In the genomic region with DNA sequence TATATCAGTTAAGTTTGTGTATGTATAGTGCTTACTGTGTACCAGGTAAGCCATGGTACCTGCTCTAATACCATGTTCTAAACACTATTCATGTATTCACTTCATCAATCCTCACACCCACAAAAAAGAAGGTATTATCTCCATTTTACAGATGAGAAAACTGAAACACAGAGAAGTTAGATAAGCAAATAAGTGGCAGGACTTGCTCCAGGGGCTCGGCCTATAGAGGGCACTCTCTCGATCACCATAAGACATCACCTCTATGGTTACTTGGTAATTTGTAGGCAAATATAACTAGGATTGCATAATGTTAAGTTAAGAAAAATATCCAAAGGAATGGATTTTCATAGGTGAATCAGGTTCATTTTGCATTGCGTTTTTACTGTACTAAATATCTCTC, we compare ENCODE assay signal across 14 cellular contexts.
DNase-seq lines count a peak whose midpoint lies in the region; ATAC-seq and TF ChIP-seq lines count a peak whose summit lies in the region.
"Had no signal": no experiment of that assay in that cellular context is flagged by ENCODE, and none has a peak within 500 bp of the region (broad histone marks: within the 10 kb centered on the region; RNA-seq: fewer than 3 reads in every experiment).

No MANE protein-coding gene starts in this region.

- H3K27ac ChIP-seq in DND-41 (ENCODE audit: low read length) (no peak overlapping the region), GM23338 (ENCODE audit: low read depth) (no peak overlapping the region), OCI-LY3 (ENCODE audit: low read length) (no peak overlapping the region), WERI-Rb-1 (no peak overlapping the region)
- H3K27ac ChIP-seq: left ventricle myocardium inferior had no signal

- no peaks in the 10 kb centered on the region for H4K20me1 ChIP-seq in DND-41 (ENCODE audit: insufficient read depth, low read length)
- no peaks in the 10 kb centered on the region for H4K20me1 ChIP-seq in GM23338 (replicated peaks; ENCODE audit: insufficient read depth)
- no peaks in the 10 kb centered on the region for H4K20me1 ChIP-seq in OCI-LY3 (ENCODE audit: insufficient read depth, low read length)

- no peak overlapping the region for H3K4me3 ChIP-seq in DND-41 (ENCODE audit: low read depth in 1 of 2, low read length in 2 of 2)
- H3K4me3 ChIP-seq in GM23338 = no peak overlapping the region
- H3K4me3 ChIP-seq in OCI-LY3 (ENCODE audit: low read length) = no peak overlapping the region
- H3K4me3 ChIP-seq in epithelial cell of esophagus (ENCODE audit: low read length) = no peak overlapping the region
- no peak overlapping the region for H3K4me3 ChIP-seq in WERI-Rb-1 (ENCODE audit: low read depth, low read length)
- H3K4me3 ChIP-seq: left ventricle myocardium inferior had no signal

- ATAC-seq in DND-41 (ENCODE audit: insufficient read depth, low read depth) = no peak
- ATAC-seq in GM23338 = no peak
- ATAC-seq in HG02970 (IDR thresholded peaks at IDR 0.05; ENCODE audit: low FRiP score, unreplicated experiment) = no peak
- ATAC-seq in GM18517 (IDR thresholded peaks at IDR 0.05; ENCODE audit: unreplicated experiment) = no peak

- DNase-seq in DND-41 (no peak), GM23338 (ENCODE audit: low spot score) (peak; percentile 25), epithelial cell of esophagus (ENCODE audit: low read depth) (peak; percentile 21), WERI-Rb-1 (no peak), glutamatergic neuron (no peak)
- DNase-seq: activated CD4-positive, alpha-beta T cell treated with anti-CD3 and anti-CD28 coated beads for 4 hours; amygdala; left ventricle myocardium inferior; NCI-H187; NCI-H524; substantia nigra had no signal

- H3K36me3 ChIP-seq in DND-41 (ENCODE audit: insufficient read depth, low read length) (no peaks in the 10 kb centered on the region), GM23338 (ENCODE audit: insufficient read depth) (no peaks in the 10 kb centered on the region), OCI-LY3 (replicated peaks; ENCODE audit: low read depth, low read length) (no peaks in the 10 kb centered on the region), WERI-Rb-1 (no peaks in the 10 kb centered on the region)
- H3K36me3 ChIP-seq: left ventricle myocardium inferior had no signal

- H3K9me2 ChIP-seq in GM23338 (ENCODE audit: insufficient read depth) = peaks cover 4% of the 10 kb centered on the region; the same call in 1 of the 2 replicates

- H3K79me2 ChIP-seq in DND-41 (ENCODE audit: insufficient read depth, low read length) (no peaks in the 10 kb centered on the region), GM23338 (replicated peaks; ENCODE audit: insufficient read depth) (no peaks in the 10 kb centered on the region), OCI-LY3 (ENCODE audit: low read length) (no peaks in the 10 kb centered on the region)

- no peak overlapping the region for H3K4me2 ChIP-seq in DND-41 (ENCODE audit: insufficient read depth, low read length)
- no peak overlapping the region for H3K4me2 ChIP-seq in GM23338
- H3K4me2 ChIP-seq in OCI-LY3 (ENCODE audit: low read length) = no peak overlapping the region

- peaks cover 5% of the 10 kb centered on the region for H3K4me1 Mint-ChIP-seq in GM23338
- no peaks in the 10 kb centered on the region for H3K4me1 Mint-ChIP-seq in glutamatergic neuron (ENCODE audit: low read depth, unreplicated experiment)

- H3K27me3 Mint-ChIP-seq in GM23338 (ENCODE audit: insufficient read depth, low read depth, poor library complexity) (peaks cover 1% of the 10 kb centered on the region), glutamatergic neuron (ENCODE audit: unreplicated experiment) (no peaks in the 10 kb centered on the region)

- no peaks in the 10 kb centered on the region for H3K4me1 ChIP-seq in DND-41 (ENCODE audit: insufficient read depth, low read length)
- H3K4me1 ChIP-seq in GM23338 (ENCODE audit: insufficient read depth) = peaks cover 4% of the 10 kb centered on the region; the same call in 1 of the 2 replicates
- no peaks in the 10 kb centered on the region for H3K4me1 ChIP-seq in OCI-LY3 (ENCODE audit: low read length)
- H3K4me1 ChIP-seq: left ventricle myocardium inferior had no signal

- H3K4me3 Mint-ChIP-seq in GM23338 (no peak overlapping the region), glutamatergic neuron (ENCODE audit: unreplicated experiment) (no peak overlapping the region)

- H3K9me3 Mint-ChIP-seq in GM23338 = no peaks in the 10 kb centered on the region
- H3K9me3 Mint-ChIP-seq in glutamatergic neuron (ENCODE audit: unreplicated experiment) = no peaks in the 10 kb centered on the region

- TF ChIP-seq CTCF in DND-41 (IDR thresholded peaks at IDR 0.05; ENCODE audit: borderline replicate concordance, extremely low read depth, low read length, poor library complexity, severe bottlenecking) = peak; percentile 29
- peak; percentile 61 to 67 for TF ChIP-seq CTCF in GM23338 (conservative IDR thresholded peaks at IDR 0.05; ENCODE audit: low read depth in 2 of 2)
- TF ChIP-seq CTCF in OCI-LY3 (IDR thresholded peaks at IDR 0.05; ENCODE audit: low read depth, low read length) = peak; percentile 46
- TF ChIP-seq CTCF in epithelial cell of esophagus (IDR thresholded peaks at IDR 0.05; ENCODE audit: insufficient read depth, low read depth, low read length, missing control alignments) = peak; percentile 16
- no peak for TF ChIP-seq CTCF in WERI-Rb-1 (IDR thresholded peaks at IDR 0.05; ENCODE audit: low read depth, low read length)
- no peak for TF ChIP-seq CTCF in glutamatergic neuron (IDR thresholded peaks at IDR 0.05; ENCODE audit: partially characterized antibody, unreplicated experiment)

- H3K27ac Mint-ChIP-seq in GM23338 (no peak overlapping the region), glutamatergic neuron (ENCODE audit: unreplicated experiment) (no peak overlapping the region)

- H3K9me3 ChIP-seq in DND-41 (ENCODE audit: insufficient read depth, low read length, severe bottlenecking) (no peaks in the 10 kb centered on the region), OCI-LY3 (ENCODE audit: insufficient read depth, low read length) (no peaks in the 10 kb centered on the region), WERI-Rb-1 (ENCODE audit: severe bottlenecking) (peaks cover 3% of the 10 kb centered on the region)
- H3K9me3 ChIP-seq: left ventricle myocardium inferior had no signal

- H3K27me3 ChIP-seq in DND-41 (ENCODE audit: insufficient read depth, low read length, poor library complexity) = no peaks in the 10 kb centered on the region
- H3K27me3 ChIP-seq in GM23338 (ENCODE audit: insufficient read depth) = no peaks in the 10 kb centered on the region
- no peaks in the 10 kb centered on the region for H3K27me3 ChIP-seq in OCI-LY3 (ENCODE audit: low read depth, low read length)
- H3K27me3 ChIP-seq in WERI-Rb-1 (ENCODE audit: insufficient read depth, low read depth, severe bottlenecking) = no peaks in the 10 kb centered on the region

- no peaks in the 10 kb centered on the region for H3K36me3 Mint-ChIP-seq in GM23338 (ENCODE audit: low read depth)
- no peaks in the 10 kb centered on the region for H3K36me3 Mint-ChIP-seq in glutamatergic neuron (ENCODE audit: unreplicated experiment)

- no peaks in the 10 kb centered on the region for H3F3A ChIP-seq in GM23338 (replicated peaks; ENCODE audit: low read depth)

- H2AFZ ChIP-seq in DND-41 (ENCODE audit: low read depth, low read length) (no peak overlapping the region), GM23338 (no peak overlapping the region), OCI-LY3 (ENCODE audit: low read depth, low read length) (no peak overlapping the region)

- H3K9ac ChIP-seq in DND-41 (ENCODE audit: low read depth, low read length) (no peak overlapping the region), OCI-LY3 (ENCODE audit: low read length) (no peak overlapping the region)

TF ChIP-seq in GM23338, 12 proteins besides CTCF, POLR2A, EP300 and RAD21 (continues in another document):
- TF ChIP-seq EZH2phosphoT487 (IDR thresholded peaks at IDR 0.05; ENCODE audit: unreplicated experiment) (no peak), JUNB (IDR thresholded peaks at IDR 0.05; ENCODE audit: unreplicated experiment) (no peak), ZNF331 (CRISPR knock-in tag; IDR thresholded peaks at IDR 0.05; ENCODE audit: low read depth) (no peak), EZH2 (IDR thresholded peaks at IDR 0.05; ENCODE audit: low read depth, unreplicated experiment) (no peak), CREB1 (CRISPR knock-in tag; IDR thresholded peaks at IDR 0.05; ENCODE audit: low read depth) (no peak), STAT1 (IDR thresholded peaks at IDR 0.05; ENCODE audit: unreplicated experiment) (no peak)
- TF ChIP-seq, protein P1, sequence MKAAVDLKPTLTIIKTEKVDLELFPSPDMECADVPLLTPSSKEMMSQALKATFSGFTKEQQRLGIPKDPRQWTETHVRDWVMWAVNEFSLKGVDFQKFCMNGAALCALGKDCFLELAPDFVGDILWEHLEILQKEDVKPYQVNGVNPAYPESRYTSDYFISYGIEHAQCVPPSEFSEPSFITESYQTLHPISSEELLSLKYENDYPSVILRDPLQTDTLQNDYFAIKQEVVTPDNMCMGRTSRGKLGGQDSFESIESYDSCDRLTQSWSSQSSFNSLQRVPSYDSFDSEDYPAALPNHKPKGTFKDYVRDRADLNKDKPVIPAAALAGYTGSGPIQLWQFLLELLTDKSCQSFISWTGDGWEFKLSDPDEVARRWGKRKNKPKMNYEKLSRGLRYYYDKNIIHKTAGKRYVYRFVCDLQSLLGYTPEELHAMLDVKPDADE (IDR thresholded peaks at IDR 0.05) = no peak

Comparison
In these comparisons a context has a peak if more than half of its experiments do, and no peak if none do; other contexts are left out.
1. DNase-seq: peak in GM23338 (single experiment) and epithelial cell of esophagus (single experiment); none in DND-41 (single experiment), WERI-Rb-1 (single experiment) and glutamatergic neuron (single experiment).
2. CTCF ChIP-seq: peak in DND-41 (single experiment), GM23338 (2 of 2), OCI-LY3 (single experiment) and epithelial cell of esophagus (single experiment); none in WERI-Rb-1 (single experiment) and glutamatergic neuron (single experiment).